Comparison of ENCODE assay signal across 24 cellular contexts in genomic region chr15:62579842-62580241, GRCh38.
"Had no signal": no experiment of that assay in that cellular context is flagged by ENCODE, and none has a peak within 500 bp of the region (broad histone marks: within the 10 kb centered on the region; RNA-seq: fewer than 3 reads in every experiment).

No MANE protein-coding gene starts in this region.

- H3K36me3 ChIP-seq: MG63, Peyer's patch, SJSA1 had no signal

- H3K9me3 ChIP-seq: MG63, Peyer's patch, SJSA1 had no signal

- H3K27ac ChIP-seq: Peyer's patch, SJSA1, SK-N-MC had no signal

- H3K4me3 ChIP-seq: MG63, Peyer's patch, SJSA1, SK-N-MC had no signal

- H3K4me1 ChIP-seq: SJSA1 had no signal

- H3K27me3 ChIP-seq: MG63, Peyer's patch, SJSA1 had no signal

- DNase-seq: IMR-90, Karpas-422, KG1, MG63, NCI-H1092, NCI-H1105 treated with DMSO at 0.1 percent for 48 hours, NCI-H1417 treated with DMSO at 0.1 percent for 48 hours, NCI-H146, NCI-H1694 treated with DMSO at 0.1 percent for 48 hours, NCI-H1930, NCI-H2081 treated with DMSO at 0.1 percent for 48 hours, NCI-H226, NCI-H446, NCI-H510A, NCI-H524 treated with DMSO at 0.1 percent for 48 hours, NCI-H69, NCI-H774, PC-3, Peyer's patch, SHP77 treated with DMSO at 0.1 percent for 48 hours had no signal

- ATAC-seq: HepG2, PC-3, Right ventricle myocardium inferior had no signal
